23 cellular contexts compared by ENCODE assay signal in the genomic region with DNA sequence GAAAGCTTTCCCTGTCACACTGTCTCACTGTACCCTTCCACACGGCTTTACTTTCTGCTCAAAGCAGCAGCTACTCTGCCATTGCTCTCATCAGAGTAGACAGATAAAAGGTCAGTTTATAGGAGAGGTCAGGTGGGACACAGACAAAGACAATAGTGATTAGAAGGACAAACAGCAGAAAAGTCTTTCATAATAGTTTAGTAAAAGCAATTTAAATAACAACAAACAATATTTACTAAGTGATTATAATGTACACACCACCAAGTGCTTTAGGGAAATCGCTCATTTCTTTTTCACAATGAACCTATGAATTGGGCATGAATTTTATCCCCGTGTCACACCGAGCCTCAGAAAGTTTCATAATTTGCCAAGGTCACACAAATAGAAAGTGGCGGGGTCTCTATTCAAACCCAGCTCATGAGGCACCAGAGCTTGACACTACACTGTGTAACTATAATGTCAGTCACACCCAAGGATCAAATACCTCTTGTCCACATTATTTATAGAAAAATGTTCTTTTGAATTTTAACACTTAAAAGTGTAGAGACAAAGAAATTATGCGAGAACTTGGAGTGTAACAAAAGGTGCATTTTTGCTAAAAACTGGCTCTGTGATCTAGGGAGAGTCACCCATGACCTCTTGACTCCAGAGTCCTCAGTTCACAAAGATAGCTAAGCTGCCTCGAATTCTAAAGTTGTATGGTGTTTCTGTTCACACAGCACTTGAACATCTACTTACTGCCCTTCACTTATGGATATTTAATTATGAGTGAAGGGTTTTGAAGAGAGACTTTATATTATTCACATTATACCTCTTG. TPM values are rescaled to one million over a fixed set of nuclear protein-coding genes. Genes with fewer than 3 reads are reported as not detected.
DNase-seq lines count a peak whose midpoint lies in the region; ATAC-seq, FAIRE-seq and TF ChIP-seq lines count a peak whose summit lies in the region.
"Had no signal": no experiment of that assay in that cellular context is flagged by ENCODE, and none has a peak within 500 bp of the region (broad histone marks: within the 10 kb centered on the region; RNA-seq: fewer than 3 reads in every experiment).

No MANE protein-coding gene starts in this region.

- H2BK5ac ChIP-seq in IMR-90 (ENCODE audit: low read depth, low read length, poor library complexity, severe bottlenecking), result no peak overlapping the region

- H3K4me1 Mint-ChIP-seq in astrocyte (ENCODE audit: low read depth, unreplicated experiment), result peaks cover 32% of the 10 kb centered on the region
- H3K4me1 Mint-ChIP-seq: stimulated activated naive CD8-positive, alpha-beta T cell treated with anti-CD3 and anti-CD28 coated beads, Interleukin-15, amount 100 ng/mL, for 72 hours had no signal

- H2BK120ac ChIP-seq in IMR-90 (ENCODE audit: low read depth, low read length), result no peak overlapping the region

- TF ChIP-seq RAD21 in IMR-90 (IDR thresholded peaks at IDR 0.05; ENCODE audit: low read length), result no peak

- 42% methylated on average over 2 of the region's 7 CpGs; no CpG with 5 or more reads in 1 of the 2 experiments for WGBS in IMR-90 (ENCODE audit: extremely low coverage in 2 of 2, insufficient read length in 1 of 2), 2 experiments
- 80 to 82% methylated on average over 7 of the region's 7 CpGs for WGBS in sigmoid colon, 2 donors

- H3K4me2 ChIP-seq in IMR-90 (ENCODE audit: low read depth, low read length) (no peak overlapping the region), astrocyte (ENCODE audit: low read length) (no peak overlapping the region)

- no peak overlapping the region for H4K8ac ChIP-seq in IMR-90 (ENCODE audit: low read depth in 2 of 2, low read length in 2 of 2)

- no peaks in the 10 kb centered on the region for H3K79me1 ChIP-seq in IMR-90 (ENCODE audit: low read depth in 1 of 2, low read length in 2 of 2)

- H3K9me3 ChIP-seq in IMR-90 (ENCODE audit: control insufficient read depth, insufficient read depth, low read length) (no peaks in the 10 kb centered on the region), astrocyte (ENCODE audit: insufficient read depth, low read depth, low read length) (no peaks in the 10 kb centered on the region), iPS-20b (ENCODE audit: insufficient read depth, low read depth, low read length) (no peaks in the 10 kb centered on the region), sigmoid colon (no peaks in the 10 kb centered on the region), left lung (no peaks in the 10 kb centered on the region)
- H3K9me3 ChIP-seq: Peyer's patch, upper lobe of right lung had no signal

- H2AFZ ChIP-seq in IMR-90 (replicated peaks; ENCODE audit: low read length, poor library complexity), result no peak overlapping the region
- H2AFZ ChIP-seq in astrocyte (ENCODE audit: low read depth, low read length), result no peak overlapping the region

- H3K4me1 ChIP-seq in IMR-90 (ENCODE audit: control insufficient read depth, insufficient read depth, low read length) (peaks cover 24% of the 10 kb centered on the region), astrocyte (ENCODE audit: insufficient read depth, low read length) (peaks cover 38% of the 10 kb centered on the region), iPS-20b (ENCODE audit: insufficient read depth, low read length) (peaks cover 49% of the 10 kb centered on the region), sigmoid colon (peaks cover 0 to 53% (median 47%) of the 10 kb centered on the region in 4 donors), left lung (peaks cover 4 to 15% of the 10 kb centered on the region in 2 donors), foreskin keratinocyte (peaks cover 14% of the 10 kb centered on the region)

- TF ChIP-seq CTCF in IMR-90 (conservative IDR thresholded peaks at IDR 0.05; ENCODE audit: low read depth, low read length), result no peak
- TF ChIP-seq CTCF in astrocyte (IDR thresholded peaks at IDR 0.05; ENCODE audit: insufficient read depth, low read depth, low read length), result no peak
- no peak for TF ChIP-seq CTCF in sigmoid colon (IDR thresholded peaks at IDR 0.05)
- TF ChIP-seq CTCF in left lung (IDR thresholded peaks at IDR 0.05), result no peak
- no peak for TF ChIP-seq CTCF in foreskin keratinocyte (conservative IDR thresholded peaks at IDR 0.05)

- H2AK5ac ChIP-seq in IMR-90 (ENCODE audit: low read depth, low read length), result no peak overlapping the region

- in situ Hi-C loops in IMR-90 (cut with MboI; ENCODE audit: low sequenced_read_pairs), result no loop called here

- no peak overlapping the region for H2BK15ac ChIP-seq in IMR-90 (ENCODE audit: low read depth, low read length)

- H3K9me1 ChIP-seq in IMR-90 (ENCODE audit: insufficient read depth, low read length), result peaks cover 16% of the 10 kb centered on the region

- FAIRE-seq in astrocyte (lab: Jason Lieb, UNC), result no peak
- FAIRE-seq: endothelial cell of umbilical vein, GM19239 had no signal

- no peak overlapping the region for H4K91ac ChIP-seq in IMR-90 (ENCODE audit: insufficient read depth, low read depth, low read length)

- H2BK20ac ChIP-seq in IMR-90 (ENCODE audit: low read depth, low read length), result no peak overlapping the region

- H3K27me3 ChIP-seq in IMR-90 (ENCODE audit: control insufficient read depth, insufficient read depth, low read length) (no peaks in the 10 kb centered on the region), astrocyte (ENCODE audit: insufficient read depth, low read length) (no peaks in the 10 kb centered on the region), iPS-20b (ENCODE audit: insufficient read depth, low read length) (no peaks in the 10 kb centered on the region), sigmoid colon (no peaks in the 10 kb centered on the region), left lung (no peaks in the 10 kb centered on the region), foreskin keratinocyte (no peaks in the 10 kb centered on the region)
- H3K27me3 ChIP-seq: Peyer's patch, upper lobe of right lung had no signal

- no peaks in the 10 kb centered on the region for H3K36me3 ChIP-seq in IMR-90 (ENCODE audit: control insufficient read depth, insufficient read depth, low read length)
- no peaks in the 10 kb centered on the region for H3K36me3 ChIP-seq in astrocyte (ENCODE audit: insufficient read depth, low read length)
- H3K36me3 ChIP-seq in iPS-20b (ENCODE audit: insufficient read depth, low read depth, low read length), result no peaks in the 10 kb centered on the region
- H3K36me3 ChIP-seq in sigmoid colon, result no peaks in the 10 kb centered on the region
- no peaks in the 10 kb centered on the region for H3K36me3 ChIP-seq in left lung
- H3K36me3 ChIP-seq: Peyer's patch, upper lobe of right lung had no signal

- no peaks in the 10 kb centered on the region for H3K9me3 Mint-ChIP-seq in astrocyte (ENCODE audit: unreplicated experiment)
- H3K9me3 Mint-ChIP-seq: brain; stimulated activated naive CD8-positive, alpha-beta T cell treated with anti-CD3 and anti-CD28 coated beads, Interleukin-15, amount 100 ng/mL, for 72 hours had no signal

- H3K23ac ChIP-seq in IMR-90 (ENCODE audit: low read depth, low read length), result peak overlapping the region; percentile 52; the same call in 1 of the 2 replicates

- no peak overlapping the region for H3K4me3 ChIP-seq in IMR-90 (ENCODE audit: insufficient read depth, low read depth, low read length)
- H3K4me3 ChIP-seq in astrocyte (ENCODE audit: insufficient read depth, low read depth, low read length), result no peak overlapping the region
- H3K4me3 ChIP-seq in iPS-20b (ENCODE audit: low read length), result 0 out of 2 replicates have a peak overlapping the region, but pooled peaks have one; percentile 0
- H3K4me3 ChIP-seq in sigmoid colon, result no peak overlapping the region
- no peak overlapping the region for H3K4me3 ChIP-seq in left lung
- H3K4me3 ChIP-seq: coronary artery, Peyer's patch, upper lobe of right lung had no signal

- H3K14ac ChIP-seq in IMR-90 (replicated peaks; ENCODE audit: low read depth, low read length), result no peak overlapping the region

- ATAC-seq in IMR-90 (ENCODE audit: low read depth) (no peak), left lung (no peak), foreskin keratinocyte (no peak)
- ATAC-seq: stimulated activated naive CD8-positive, alpha-beta T cell treated with anti-CD3 and anti-CD28 coated beads, Interleukin-15, amount 100 ng/mL, for 72 hours; upper lobe of right lung had no signal

- dilution Hi-C loops in IMR-90 (cut with HindIII; ENCODE audit: low sequenced_read_pairs, unreplicated experiment), result no loop called here

- BruUV-seq in IMR-90 (replicated peaks; lab: Mats Ljungman, UMichigan), result no TSS peak

- H3K27ac Mint-ChIP-seq in astrocyte (ENCODE audit: unreplicated experiment), result peak overlapping the region; percentile 41
- H3K27ac Mint-ChIP-seq: activated naive CD8-positive, alpha-beta T cell; stimulated activated naive CD8-positive, alpha-beta T cell treated with anti-CD3 and anti-CD28 coated beads, Interleukin-15, amount 100 ng/mL, for 72 hours had no signal

- no peak for DNase-seq in IMR-90
- no peak for DNase-seq in astrocyte (ENCODE audit: low read depth)
- no peak for DNase-seq in sigmoid colon
- DNase-seq in left lung, result no peak
- DNase-seq in SKM-1 treated with dmso at 0.1 percent for 144 hours (lab: John Stamatoyannopoulos, UW; ENCODE audit: unreplicated experiment), result no peak
- no peak for DNase-seq in foreskin keratinocyte
- DNase-seq: activated CD4-positive, alpha-beta T cell treated with anti-CD3 and anti-CD28 coated beads for 1 hour; HCEC 1CT; NCI-H1436; NCI-H2171; NCI-H526 treated with DMSO at 0.1 percent for 48 hours; nucleus accumbens; Peyer's patch; stimulated activated naive CD8-positive, alpha-beta T cell treated with anti-CD3 and anti-CD28 coated beads, Interleukin-15, amount 100 ng/mL, for 72 hours; T1000; upper lobe of right lung had no signal

- no peak overlapping the region for H3K4me3 Mint-ChIP-seq in astrocyte (ENCODE audit: unreplicated experiment)
- H3K4me3 Mint-ChIP-seq: activated naive CD8-positive, alpha-beta T cell; brain; stimulated activated naive CD8-positive, alpha-beta T cell treated with anti-CD3 and anti-CD28 coated beads, Interleukin-15, amount 100 ng/mL, for 72 hours had no signal

- POLR2A ChIA-PET in IMR-90 (lab: Charles Lee; ENCODE audit: unreplicated experiment), result no interaction called here

- TF ChIP-seq EP300 in sigmoid colon (IDR thresholded peaks at IDR 0.05), result no peak

- H3K27ac ChIP-seq in IMR-90 (ENCODE audit: insufficient read depth, low read length) (no peak overlapping the region), astrocyte (ENCODE audit: low read depth, low read length) (no peak overlapping the region), iPS-20b (ENCODE audit: low read length) (peak overlapping the region; percentile 100), sigmoid colon (peak overlapping the region; percentile 72 to 94 (median 86)), left lung (no peak overlapping the region), foreskin keratinocyte (no peak overlapping the region)
- H3K27ac ChIP-seq: Peyer's patch, upper lobe of right lung had no signal

- no peaks in the 10 kb centered on the region for H3K79me2 ChIP-seq in astrocyte (ENCODE audit: insufficient read depth, low read length)

- no peaks in the 10 kb centered on the region for H3K27me3 Mint-ChIP-seq in astrocyte (ENCODE audit: low read depth, unreplicated experiment)
- H3K27me3 Mint-ChIP-seq: activated naive CD8-positive, alpha-beta T cell had no signal

- H4K5ac ChIP-seq in IMR-90 (ENCODE audit: low read depth, low read length), result no peak overlapping the region

- intact Hi-C loops in IMR-90 (cut with micrococcal nuclease) (no loop called here), sigmoid colon (cut with DNase I) (loop anchor here (5.0 kb wide), 1 partner anchor 191 kb away; no protein-coding TSS in a partner anchor), left lung (cut with DNase I) (no loop called here)

- CTCF ChIA-PET in IMR-90 (lab: Yijun Ruan, JAX), result interaction anchor here (1.0 kb wide), 1 partner anchor 74 kb away, joined by 3 read pairs; no protein-coding TSS in a partner anchor

- TF ChIP-seq POLR2A in IMR-90 (IDR thresholded peaks at IDR 0.05; ENCODE audit: low read depth, low read length) (no peak), sigmoid colon (IDR thresholded peaks at IDR 0.05) (no peak)

- peaks cover 2% of the 10 kb centered on the region for H3K36me3 Mint-ChIP-seq in astrocyte (ENCODE audit: low read depth, unreplicated experiment)
- H3K36me3 Mint-ChIP-seq: activated naive CD8-positive, alpha-beta T cell; brain had no signal

- H4K20me1 ChIP-seq in IMR-90 (ENCODE audit: insufficient read depth, low read length) (no peaks in the 10 kb centered on the region), astrocyte (ENCODE audit: insufficient read depth, low read length) (no peaks in the 10 kb centered on the region)

- H3K56ac ChIP-seq in IMR-90 (ENCODE audit: extremely low read depth, insufficient read depth, low read length), result no peak overlapping the region

- H2AK9ac ChIP-seq in IMR-90 (replicated peaks; ENCODE audit: low read depth, low read length, poor library complexity), result no peak overlapping the region

- 0 out of 2 replicates have a peak overlapping the region, but pooled peaks have one; percentile 26 for H3K18ac ChIP-seq in IMR-90 (ENCODE audit: low read depth, low read length)

- H3K4ac ChIP-seq in IMR-90 (ENCODE audit: low read depth, low read length), result no peak overlapping the region

- no peak overlapping the region for H3K9ac ChIP-seq in IMR-90 (ENCODE audit: low read depth, low read length)
- no peak overlapping the region for H3K9ac ChIP-seq in astrocyte (ENCODE audit: low read length)
- H3K9ac ChIP-seq in iPS-20b (ENCODE audit: low read depth, low read length), result peak overlapping the region; percentile 91; the same call in 1 of the 2 replicates

RNA-seq across cellular contexts. Expression of a gene that starts 24.5 kb away (rescaled TPM):
- total RNA-seq in IMR-90 (2012; rRNA removed) (under 0.01 and 0.18 TPM in 2 replicates), astrocyte (96.1 and 97.4 TPM in 2 replicates), sigmoid colon (1,000 to 10,000 TPM in 1 of 4 donors, 100 to 1,000 TPM in 3; 849 to 1,032 (median 869) TPM), left lung (10 to 100 TPM; 36.5 to 50.8 TPM), foreskin keratinocyte (1.2 and 1.9 TPM in 2 replicates)
- polyA plus RNA-seq in IMR-90 (2012; rRNA removed) (0.29 TPM in 1 of 2 replicates, not detected in the other), sigmoid colon (10 to 100 TPM in 2 of 3 donors, 1 to 10 TPM in 1; 7.9 to 26.9 (median 15.6) TPM), foreskin keratinocyte (0.37 and 0.47 TPM in 2 replicates)
- 0.03 TPM in 1 of 2 replicates, not detected in the other for polyA plus RNA-seq in IMR-90 (2012; cell fraction: cytosol; rRNA removed)
- polyA plus RNA-seq in IMR-90 (2012; cell fraction: nucleus; rRNA removed; ENCODE audit: low replicate concordance), result 0.25 TPM in 1 of 2 replicates, not detected in the other
- total RNA-seq: activated CD8-positive, alpha-beta memory T cell treated with anti-CD3 and anti-CD28 coated beads for 36 hours had no signal

Comparison
In these comparisons a context has a peak if more than half of its experiments do, and no peak if none do; other contexts are left out.
1. H3K27ac ChIP-seq: peak in iPS-20b (single experiment) and sigmoid colon (4 of 4); none in IMR-90 (single experiment), astrocyte (single experiment), left lung (0 of 2) and foreskin keratinocyte (single experiment).
2. RNA of a gene that starts 24.5 kb away (total RNA-seq): 849 to 1,032 TPM in sigmoid colon, 96.1 to 97.4 TPM in astrocyte and 36.5 to 50.8 TPM in left lung; 1.2 to 1.9 TPM in foreskin keratinocyte and under 0.01 to 0.18 TPM in IMR-90; every median in the first group is over 10 times any median in the second.